ENCODE assay signal across 1 cellular context in the genomic region with DNA sequence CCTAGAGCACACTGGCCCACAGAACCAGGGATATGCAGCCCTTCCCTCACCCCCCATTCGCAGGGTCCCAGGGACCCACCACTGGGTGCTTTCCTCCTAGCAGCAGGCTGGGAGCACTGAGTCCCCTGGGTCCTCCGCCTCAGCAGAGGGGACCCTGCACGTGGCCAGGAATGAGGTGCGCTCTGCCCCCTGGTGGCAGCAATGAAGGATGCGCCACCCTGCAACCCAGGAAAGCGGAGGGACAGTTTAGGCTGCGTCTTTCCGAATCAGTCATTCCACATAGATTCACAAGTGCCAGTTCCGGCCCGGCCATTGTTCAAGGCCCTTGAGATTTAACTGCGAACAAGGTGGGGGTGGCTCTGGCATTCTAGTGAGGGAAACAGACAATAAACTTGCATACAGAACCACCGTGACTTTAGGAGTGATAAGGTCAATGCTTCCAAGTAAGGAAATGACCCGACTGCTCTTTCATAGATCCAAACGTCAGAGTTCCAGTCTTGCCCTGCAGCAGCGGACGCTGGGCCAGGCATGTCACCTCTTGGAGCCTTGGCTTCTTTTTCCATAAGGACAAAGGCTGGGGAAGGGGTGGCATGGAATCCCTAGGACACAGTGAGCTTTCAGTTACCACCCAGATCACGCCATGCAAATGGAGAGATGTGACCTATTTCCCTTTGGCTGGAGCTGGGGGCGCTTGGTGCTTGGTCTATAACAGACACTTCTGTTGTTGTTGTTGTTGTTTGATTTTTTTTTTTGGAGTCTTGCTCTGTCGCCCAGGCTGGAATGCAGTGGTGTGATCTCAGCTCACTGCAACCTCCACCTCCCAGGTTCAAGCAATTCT.
TF ChIP-seq lines count a peak whose summit lies in the region.

No MANE protein-coding gene starts in this region.

TF ChIP-seq in A549, 52 proteins besides CTCF, POLR2A, EP300 and RAD21:
- no peak for TF ChIP-seq FOSB (CRISPR knock-in tag; IDR thresholded peaks at IDR 0.05)
- 0 out of 2 replicates have a peak, but pooled peaks have one; percentile 27 for TF ChIP-seq ATOH8 (CRISPR knock-in tag; IDR thresholded peaks at IDR 0.05; ENCODE audit: low read depth)
- TF ChIP-seq CEBPB (IDR thresholded peaks at IDR 0.05), result no peak
- TF ChIP-seq, protein P1, sequence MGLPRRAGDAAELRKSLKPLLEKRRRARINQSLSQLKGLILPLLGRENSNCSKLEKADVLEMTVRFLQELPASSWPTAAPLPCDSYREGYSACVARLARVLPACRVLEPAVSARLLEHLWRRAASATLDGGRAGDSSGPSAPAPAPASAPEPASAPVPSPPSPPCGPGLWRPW (IDR thresholded peaks at IDR 0.05), result no peak
- 0 out of 2 replicates have a peak, but pooled peaks have one; percentile 59 for TF ChIP-seq TFCP2L1 (CRISPR knock-in tag; IDR thresholded peaks at IDR 0.05)
- TF ChIP-seq, protein P2, sequence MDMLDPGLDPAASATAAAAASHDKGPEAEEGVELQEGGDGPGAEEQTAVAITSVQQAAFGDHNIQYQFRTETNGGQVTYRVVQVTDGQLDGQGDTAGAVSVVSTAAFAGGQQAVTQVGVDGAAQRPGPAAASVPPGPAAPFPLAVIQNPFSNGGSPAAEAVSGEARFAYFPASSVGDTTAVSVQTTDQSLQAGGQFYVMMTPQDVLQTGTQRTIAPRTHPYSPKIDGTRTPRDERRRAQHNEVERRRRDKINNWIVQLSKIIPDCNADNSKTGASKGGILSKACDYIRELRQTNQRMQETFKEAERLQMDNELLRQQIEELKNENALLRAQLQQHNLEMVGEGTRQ (IDR thresholded peaks at IDR 0.05), result peak; percentile 71
- TF ChIP-seq CHD2 (IDR thresholded peaks at IDR 0.05; ENCODE audit: low read length, partially characterized antibody), result no peak
- TF ChIP-seq TP53 (CRISPR knock-in tag; IDR thresholded peaks at IDR 0.05), result no peak
- no peak for TF ChIP-seq RFX5 (IDR thresholded peaks at IDR 0.05)
- TF ChIP-seq MAX (IDR thresholded peaks at IDR 0.05), result peak; percentile 100
- TF ChIP-seq, protein P3, sequence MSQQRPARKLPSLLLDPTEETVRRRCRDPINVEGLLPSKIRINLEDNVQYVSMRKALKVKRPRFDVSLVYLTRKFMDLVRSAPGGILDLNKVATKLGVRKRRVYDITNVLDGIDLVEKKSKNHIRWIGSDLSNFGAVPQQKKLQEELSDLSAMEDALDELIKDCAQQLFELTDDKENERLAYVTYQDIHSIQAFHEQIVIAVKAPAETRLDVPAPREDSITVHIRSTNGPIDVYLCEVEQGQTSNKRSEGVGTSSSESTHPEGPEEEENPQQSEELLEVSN (IDR thresholded peaks at IDR 0.05; ENCODE audit: borderline replicate concordance, low read depth), result peak; percentile 87; the same call in 1 of the 2 replicates
- TF ChIP-seq JUN (IDR thresholded peaks at IDR 0.05), result no peak
- TF ChIP-seq MYC (IDR thresholded peaks at IDR 0.05; ENCODE audit: borderline replicate concordance, low read length), result peak; percentile 96
- TF ChIP-seq CBX2 (IDR thresholded peaks at IDR 0.05; ENCODE audit: borderline replicate concordance, low read depth), result no peak
- TF ChIP-seq NPAS2 (CRISPR knock-in tag; IDR thresholded peaks at IDR 0.05; ENCODE audit: borderline replicate concordance), result peak; percentile 74; the same call in 1 of the 2 replicates
- peak; percentile 96 for TF ChIP-seq SMC3 (IDR thresholded peaks at IDR 0.05)
- TF ChIP-seq KDM5A (IDR thresholded peaks at IDR 0.05), result no peak
- TF ChIP-seq, protein P4, sequence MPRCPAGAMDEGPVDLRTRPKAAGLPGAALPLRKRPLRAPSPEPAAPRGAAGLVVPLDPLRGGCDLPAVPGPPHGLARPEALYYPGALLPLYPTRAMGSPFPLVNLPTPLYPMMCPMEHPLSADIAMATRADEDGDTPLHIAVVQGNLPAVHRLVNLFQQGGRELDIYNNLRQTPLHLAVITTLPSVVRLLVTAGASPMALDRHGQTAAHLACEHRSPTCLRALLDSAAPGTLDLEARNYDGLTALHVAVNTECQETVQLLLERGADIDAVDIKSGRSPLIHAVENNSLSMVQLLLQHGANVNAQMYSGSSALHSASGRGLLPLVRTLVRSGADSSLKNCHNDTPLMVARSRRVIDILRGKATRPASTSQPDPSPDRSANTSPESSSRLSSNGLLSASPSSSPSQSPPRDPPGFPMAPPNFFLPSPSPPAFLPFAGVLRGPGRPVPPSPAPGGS (IDR thresholded peaks at IDR 0.05), result no peak
- 0 out of 2 replicates have a peak, but pooled peaks have one; percentile 32 for TF ChIP-seq BHLHE40 (IDR thresholded peaks at IDR 0.05; ENCODE audit: low read depth, low read length)
- TF ChIP-seq GATA3 (IDR thresholded peaks at IDR 0.05; ENCODE audit: borderline replicate concordance), result no peak
- TF ChIP-seq CBX8 (IDR thresholded peaks at IDR 0.05), result no peak
